8 cellular contexts compared by ENCODE assay signal in the genomic region with DNA sequence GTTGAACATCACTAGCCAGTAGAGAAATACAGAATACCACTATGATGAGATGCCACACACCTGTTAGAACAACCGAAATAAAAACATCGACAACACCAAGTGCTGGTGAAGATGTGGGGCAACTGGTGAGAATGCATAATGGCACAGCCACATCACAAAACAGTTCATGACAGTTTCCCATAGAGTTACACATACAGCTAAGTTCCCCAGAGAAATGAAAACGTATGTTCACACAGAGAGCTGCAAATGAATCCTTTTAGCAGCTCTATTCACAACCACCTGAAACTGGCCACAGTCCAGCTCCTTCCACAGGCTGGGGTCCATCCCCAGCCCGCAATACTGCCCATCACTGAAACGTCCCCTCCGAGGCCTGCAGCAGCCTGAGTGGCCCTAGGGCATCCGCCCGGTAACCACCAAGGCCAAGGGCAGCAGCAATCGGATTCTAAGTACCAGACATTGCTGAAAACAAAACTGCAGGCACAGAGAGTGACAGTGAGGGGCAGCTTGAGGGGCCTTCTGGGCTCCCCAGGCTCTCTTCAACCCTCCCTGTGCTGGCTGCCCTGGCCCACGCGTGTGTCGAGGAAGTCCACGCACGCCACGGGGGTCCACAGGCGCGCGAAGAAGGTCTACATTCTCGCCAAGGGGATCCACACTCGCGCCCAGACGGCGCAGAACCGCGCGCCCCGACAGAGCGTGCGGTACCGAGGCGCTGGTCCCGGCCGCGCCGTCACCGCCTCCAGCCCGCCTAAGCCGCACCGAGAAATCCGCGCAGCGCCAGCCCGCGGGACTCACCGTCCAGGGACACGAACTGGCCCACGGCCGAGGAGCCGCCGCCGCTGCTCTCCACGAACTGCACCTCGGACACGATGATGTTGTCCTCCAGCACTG. TPM values are rescaled to one million over a fixed set of nuclear protein-coding genes. Genes with fewer than 3 reads are reported as not detected.
DNase-seq lines count a peak whose midpoint lies in the region; ATAC-seq and TF ChIP-seq lines count a peak whose summit lies in the region.

No MANE protein-coding gene starts in this region.

- no peaks in the 10 kb centered on the region for H3K36me3 ChIP-seq in mucosa of rectum (ENCODE audit: control insufficient read depth in 2 of 2, insufficient read depth in 2 of 2, low read length in 2 of 2)
- no peaks in the 10 kb centered on the region for H3K36me3 ChIP-seq in upper lobe of right lung

- intact Hi-C loops in Right ventricle myocardium inferior (cut with DNase I), result no loop called here
- intact Hi-C loops in cardiac septum (cut with DNase I), result loop anchor here (10.0 kb wide), 1 partner anchor 55 kb away; no protein-coding TSS in a partner anchor
- intact Hi-C loops in upper lobe of right lung (cut with DNase I), result no loop called here

- CTCF ChIA-PET in RWPE1 (lab: Yijun Ruan, JAX), result interaction anchor here (0.6 to 0.7 kb wide), 2 partner anchors 14 to 15 kb away, joined by 3 read pairs; no protein-coding TSS in a partner anchor

- H3K27ac ChIP-seq in RWPE1 (peak overlapping the region; percentile 95), coronary artery (peak overlapping the region; percentile 85 to 100), mucosa of rectum (ENCODE audit: low read depth in 2 of 2, low read length in 2 of 2) (peak overlapping the region; percentile 99 to 100), upper lobe of right lung (peak overlapping the region; percentile 88)

- DNase-seq in Right ventricle myocardium inferior (ENCODE audit: missing footprints) (peak; percentile 79), cardiac septum (ENCODE audit: low spot score) (no peak), RWPE1 (ENCODE audit: low spot score) (no peak), coronary artery (ENCODE audit: low spot score) (no peak), upper lobe of right lung (no peak), NCI-H2196 (lab: John Stamatoyannopoulos, UW; ENCODE audit: unreplicated experiment) (no peak)

- no peaks in the 10 kb centered on the region for H3K27me3 ChIP-seq in mucosa of rectum (ENCODE audit: control insufficient read depth in 2 of 2, insufficient read depth in 2 of 2, low read length in 2 of 2)
- H3K27me3 ChIP-seq in upper lobe of right lung, result no peaks in the 10 kb centered on the region

- H3K4me3 ChIP-seq in coronary artery (peak overlapping the region; percentile 83), mucosa of rectum (ENCODE audit: low read length in 2 of 2) (peak overlapping the region; percentile 80 to 89), upper lobe of right lung (peak overlapping the region; percentile 89)

- no peak for TF ChIP-seq CTCF in RWPE1 (conservative IDR thresholded peaks at IDR 0.05; ENCODE audit: low read depth)
- no peak for TF ChIP-seq CTCF in coronary artery (IDR thresholded peaks at IDR 0.05)
- TF ChIP-seq CTCF in upper lobe of right lung (IDR thresholded peaks at IDR 0.05), result no peak

- H3K4me1 ChIP-seq in mucosa of rectum (ENCODE audit: control insufficient read depth in 2 of 2, insufficient read depth in 2 of 2, low read length in 2 of 2) (peaks cover 14 to 17% of the 10 kb centered on the region in 2 donors), upper lobe of right lung (peaks cover 16% of the 10 kb centered on the region)

- peak overlapping the region; percentile 83 to 92 for H3K9ac ChIP-seq in mucosa of rectum (ENCODE audit: low read depth in 1 of 2, low read length in 2 of 2)

- no peaks in the 10 kb centered on the region for H3K9me3 ChIP-seq in mucosa of rectum (ENCODE audit: control insufficient read depth in 2 of 2, low read length in 2 of 2)
- no peaks in the 10 kb centered on the region for H3K9me3 ChIP-seq in upper lobe of right lung

- POLR2A ChIA-PET in RWPE1 (lab: Yijun Ruan, JAX; ENCODE audit: low non-redundant PET), result no interaction called here

- ATAC-seq in Right ventricle myocardium inferior (no peak), HG02981 (IDR thresholded peaks at IDR 0.05; ENCODE audit: unreplicated experiment) (peak; percentile 2), upper lobe of right lung (peak; percentile 1)

RNA-seq across cellular contexts. Expression of a gene that starts 0.9 kb away (rescaled TPM):
- total RNA-seq in Right ventricle myocardium inferior (19.0 TPM), cardiac septum (17.7 TPM), upper lobe of right lung (31.2 TPM)

RNA-seq across cellular contexts. Expression of a gene that starts 14.7 kb away (rescaled TPM):
- total RNA-seq in Right ventricle myocardium inferior (69.1 TPM), cardiac septum (55.1 TPM), upper lobe of right lung (86.6 TPM)

RNA-seq across cellular contexts. Expression of a gene that starts 51.6 kb away (rescaled TPM):
- total RNA-seq in Right ventricle myocardium inferior (48.8 TPM), cardiac septum (34.9 TPM), upper lobe of right lung (51.3 TPM)
